ENCODE assay signal across 24 cellular contexts in genomic region chr3:37725842-37726241, GRCh38.
"Had no signal": no experiment of that assay in that cellular context is flagged by ENCODE, and none has a peak within 500 bp of the region (broad histone marks: within the 10 kb centered on the region; RNA-seq: fewer than 3 reads in every experiment).

No MANE protein-coding gene starts in this region.

- H3K4me1 ChIP-seq: SJCRH30 had no signal

- H3K9me3 ChIP-seq: MG63, SJCRH30 had no signal

- H3K27me3 ChIP-seq: MG63, SJCRH30 had no signal

- H3K27ac ChIP-seq: PC-9, RWPE1, SJCRH30, SK-N-MC had no signal

- DNase-seq: Karpas-422, NCI-H1048, NCI-H1105 treated with DMSO at 0.1 percent for 48 hours, NCI-H1417, NCI-H1436 treated with DMSO at 0.1 percent for 48 hours, NCI-H1694 treated with DMSO at 0.1 percent for 48 hours, NCI-H187 treated with DMSO at 0.1 percent for 48 hours, NCI-H2081, NCI-H2171 treated with DMSO at 0.1 percent for 48 hours, NCI-H2227 treated with DMSO at 0.1 percent for 48 hours, NCI-H345, NCI-H510A treated with DMSO at 0.1 percent for 48 hours, NCI-H524 treated with DMSO at 0.1 percent for 48 hours, NCI-H526 treated with DMSO at 0.1 percent for 48 hours, NCI-H774, PC-9, SHP77, SIG-M5, SJCRH30 had no signal

- H3K36me3 ChIP-seq: MG63, SJCRH30 had no signal

- ATAC-seq: Panc1, Right ventricle myocardium inferior had no signal

- H3K4me3 ChIP-seq: MG63, PC-9, SJCRH30, SK-N-MC had no signal
